Comparison of ENCODE assay signal across 16 cellular contexts in the genomic region with DNA sequence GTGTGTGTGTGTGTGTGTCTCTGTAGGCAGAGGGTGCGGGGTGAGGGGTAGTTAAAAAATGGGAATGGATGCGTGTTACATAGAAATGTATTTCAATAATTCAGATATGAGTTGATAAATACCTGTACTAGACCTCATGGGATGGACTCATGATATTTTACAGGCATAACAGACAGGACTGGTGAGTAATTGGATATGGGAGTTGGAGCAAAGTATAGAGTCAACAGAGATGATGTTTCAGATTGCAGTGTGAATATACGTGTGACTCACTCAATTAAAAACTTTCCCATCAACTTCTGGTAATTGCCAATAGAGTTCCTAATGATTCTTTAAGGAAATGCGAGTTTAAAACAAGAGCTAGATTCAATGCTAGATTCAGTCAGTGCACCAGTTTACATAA.
"Had no signal": no experiment of that assay in that cellular context is flagged by ENCODE, and none has a peak within 500 bp of the region (broad histone marks: within the 10 kb centered on the region; RNA-seq: fewer than 3 reads in every experiment).

No MANE protein-coding gene starts in this region.

- DNase-seq: activated CD4-positive, alpha-beta T cell treated with anti-CD3 and anti-CD28 coated beads, Interleukin-2, amount 50 U/mL, for 1 hour; activated naive CD4-positive, alpha-beta T cell treated with anti-CD3 and anti-CD28 coated beads, Interleukin-2, amount 10 ng/mL, durations not matched to agents 7 days and 5 days; adrenal gland; foreskin melanocyte; heart left ventricle; islet precursor cell; sigmoid colon; stimulated activated CD4-positive, alpha-beta T cell treated with anti-CD3 and anti-CD28 coated beads, Interleukin-12 subunit alpha, Interleukin-12 subunit beta, amount 100 ng/mL, for 4 hours; stimulated activated naive CD4-positive, alpha-beta T cell treated with Interleukin-2 at 50 U/mL for 16 hours had no signal

- H3K27ac ChIP-seq: adrenal gland, heart left ventricle, left lung, sigmoid colon, suprapubic skin had no signal

- H3K9me3 ChIP-seq: adrenal gland, heart left ventricle, left lung, suprapubic skin had no signal

- H3K27me3 Mint-ChIP-seq: activated naive CD4-positive, alpha-beta T cell treated with anti-CD3 and anti-CD28 coated beads, Interleukin-2, amount 10 ng/mL, durations not matched to agents 7 days and 5 days; dendritic cell treated with granulocyte-macrophage colony-stimulating factor and Interleukin-4, amounts not matched to agents 40 ng/mL and 50 ng/mL, for 4 days; type B pancreatic cell had no signal

- H3K4me3 Mint-ChIP-seq: activated naive CD4-positive, alpha-beta T cell treated with anti-CD3 and anti-CD28 coated beads, Interleukin-2, amount 10 ng/mL, durations not matched to agents 7 days and 5 days; dendritic cell treated with granulocyte-macrophage colony-stimulating factor and Interleukin-4, amounts not matched to agents 40 ng/mL and 50 ng/mL, for 4 days; memory B cell; nephron; type B pancreatic cell had no signal

- H3K27ac Mint-ChIP-seq: activated naive CD4-positive, alpha-beta T cell treated with anti-CD3 and anti-CD28 coated beads, Interleukin-2, amount 10 ng/mL, durations not matched to agents 7 days and 5 days; activated T-helper 2 cell treated with anti-CD3 and anti-CD28 coated beads, Interferon-gamma antibody, Interleukin-2, Interleukin-4, amounts not matched to agents 10 μg/mL and 5 μg/mL and 100 μg/mL, durations not matched to agents 14 hours and 24 hours and 36 hours; dendritic cell treated with granulocyte-macrophage colony-stimulating factor and Interleukin-4, amounts not matched to agents 40 ng/mL and 50 ng/mL, for 4 days; memory B cell; nephron; type B pancreatic cell had no signal

- ATAC-seq: heart left ventricle, left lung had no signal

- H3K36me3 Mint-ChIP-seq: activated naive CD4-positive, alpha-beta T cell treated with anti-CD3 and anti-CD28 coated beads, Interleukin-2, amount 10 ng/mL, durations not matched to agents 7 days and 5 days; memory B cell; type B pancreatic cell had no signal

- H3K4me3 ChIP-seq: adrenal gland, heart left ventricle, left lung, sigmoid colon, suprapubic skin had no signal

- H3K27me3 ChIP-seq: adrenal gland, heart left ventricle, left lung, sigmoid colon, suprapubic skin had no signal

- H3K36me3 ChIP-seq: adrenal gland, heart left ventricle, left lung, sigmoid colon, suprapubic skin had no signal

- H3K9me3 Mint-ChIP-seq: activated naive CD4-positive, alpha-beta T cell treated with anti-CD3 and anti-CD28 coated beads, Interleukin-2, amount 10 ng/mL, durations not matched to agents 7 days and 5 days; activated T-helper 2 cell treated with anti-CD3 and anti-CD28 coated beads, Interferon-gamma antibody, Interleukin-2, Interleukin-4, amounts not matched to agents 10 μg/mL and 5 μg/mL and 100 μg/mL, durations not matched to agents 14 hours and 24 hours and 36 hours; nephron; type B pancreatic cell had no signal

- H3K4me1 ChIP-seq: adrenal gland, left lung, sigmoid colon, suprapubic skin had no signal

- H3K4me1 Mint-ChIP-seq: activated naive CD4-positive, alpha-beta T cell treated with anti-CD3 and anti-CD28 coated beads, Interleukin-2, amount 10 ng/mL, durations not matched to agents 7 days and 5 days; nephron had no signal
